ENCODE assay signal across 2 cellular contexts in genomic region chr4:2489081-2489805, GRCh38.
TF ChIP-seq lines count a peak whose summit lies in the region.

No MANE protein-coding gene starts in this region.

TF ChIP-seq in GM23338, 12 proteins besides CTCF, POLR2A, EP300 and RAD21:
- no peak for TF ChIP-seq STAT1 (IDR thresholded peaks at IDR 0.05; ENCODE audit: unreplicated experiment)

TF ChIP-seq in K562, 482 proteins besides CTCF, POLR2A, EP300 and RAD21:
- TF ChIP-seq SP1 (CRISPR knock-in tag; IDR thresholded peaks at IDR 0.05) (no peak), PBX2 (CRISPR knock-in tag; IDR thresholded peaks at IDR 0.05; ENCODE audit: low read depth) (no peak), PBX2 (tag; conservative IDR thresholded peaks at IDR 0.05; ENCODE audit: low read depth) (no peak), BACH1 (tag; IDR thresholded peaks at IDR 0.05) (no peak), CHD1 (IDR thresholded peaks at IDR 0.05; ENCODE audit: low read length) (no peak), HDAC3 (IDR thresholded peaks at IDR 0.05; ENCODE audit: borderline replicate concordance, partially characterized antibody) (no peak), ZNF75A (CRISPR knock-in tag; IDR thresholded peaks at IDR 0.05) (no peak), SETDB1 (IDR thresholded peaks at IDR 0.05; ENCODE audit: low read length) (no peak), MECOM (CRISPR knock-in tag; IDR thresholded peaks at IDR 0.05) (no peak), GATAD2B (IDR thresholded peaks at IDR 0.05; ENCODE audit: borderline replicate concordance) (no peak), ZSCAN32 (CRISPR knock-in tag; IDR thresholded peaks at IDR 0.05) (no peak), ATF3 (IDR thresholded peaks at IDR 0.05) (no peak), ATF3 (CRISPR knock-in tag; conservative IDR thresholded peaks at IDR 0.05) (no peak), E2F6 (IDR thresholded peaks at IDR 0.05; ENCODE audit: borderline replicate concordance in 1 of 2, extremely low read depth in 1 of 2, insufficient read depth in 1 of 2, insufficient read length in 1 of 2, low read depth in 1 of 2, low read length in 1 of 2, poor library complexity in 1 of 2, severe bottlenecking in 1 of 2) (no peak)
TF ChIP-seq in K562: peak in this region for 0.
